Comparison of ENCODE assay signal across 8 cellular contexts in genomic region chr15:63157066-63157890, GRCh38. TPM values are rescaled to one million over a fixed set of nuclear protein-coding genes. Genes with fewer than 3 reads are reported as not detected.
DNase-seq lines count a peak whose midpoint lies in the region; ATAC-seq and TF ChIP-seq lines count a peak whose summit lies in the region.

RPS27L (minus strand) TSS chr15:63157477; CDS start chr15:63157405, 72 bp downstream.

- DNase-seq in NCI-H1092 treated with DMSO at 0.1 percent for 48 hours (lab: John Stamatoyannopoulos, UW) = peak; percentile 76
- peak; percentile 61 for DNase-seq in glomerular endothelial cell (ENCODE audit: extremely low read depth, low read depth, low spot score)
- DNase-seq in omental fat pad (ENCODE audit: low spot score) = peak; percentile 75

- H3K27ac Mint-ChIP-seq in activated naive CD4-positive, alpha-beta T cell treated with anti-CD3 and anti-CD28 coated beads, Interleukin-2, amount 50 U/mL, for 24 hours = peak within 1 kb of the TSS; percentile 96

- peak within 1 kb of the TSS; percentile 84 for H3K4me3 ChIP-seq in GM08714 (ENCODE audit: low read length)

- peaks cover 2% of the 10 kb centered on the region for H3K36me3 Mint-ChIP-seq in activated naive CD4-positive, alpha-beta T cell treated with anti-CD3 and anti-CD28 coated beads, Interleukin-2, amount 50 U/mL, for 24 hours

- H3K27me3 Mint-ChIP-seq in activated naive CD4-positive, alpha-beta T cell treated with anti-CD3 and anti-CD28 coated beads, Interleukin-2, amount 50 U/mL, for 24 hours = no peaks in the 10 kb centered on the region

- ATAC-seq in HG02610 (IDR thresholded peaks at IDR 0.05; ENCODE audit: unreplicated experiment) (peak; percentile 88), SK-N-SH treated with all-trans-retinoic acid at 6 μM for 48 hours (peak; percentile 97), omental fat pad (ENCODE audit: low FRiP score) (peak; percentile 95)

- no peaks in the 10 kb centered on the region for H3K9me3 Mint-ChIP-seq in activated naive CD4-positive, alpha-beta T cell treated with anti-CD3 and anti-CD28 coated beads, Interleukin-2, amount 50 U/mL, for 24 hours

- H3K27ac ChIP-seq in temporal lobe (ENCODE audit: low read depth, low read length) = peak within 1 kb of the TSS; percentile 66

- no peak for TF ChIP-seq CTCF in omental fat pad (IDR thresholded peaks at IDR 0.05)

- H3K4me3 Mint-ChIP-seq in activated naive CD4-positive, alpha-beta T cell treated with anti-CD3 and anti-CD28 coated beads, Interleukin-2, amount 50 U/mL, for 24 hours = peak within 1 kb of the TSS; percentile 99

- peaks cover 22% of the 10 kb centered on the region for H3K4me1 Mint-ChIP-seq in activated naive CD4-positive, alpha-beta T cell treated with anti-CD3 and anti-CD28 coated beads, Interleukin-2, amount 50 U/mL, for 24 hours

TF ChIP-seq in SK-N-SH treated with all-trans-retinoic acid at 6 μM for 48 hours, 23 proteins besides CTCF, POLR2A, EP300 and RAD21:
- TF ChIP-seq TCF4 (CRISPR knock-in tag; IDR thresholded peaks at IDR 0.05; ENCODE audit: borderline replicate concordance) (peak; percentile 10; the same call in 1 of the 2 replicates), ZNF70 (CRISPR knock-in tag; IDR thresholded peaks at IDR 0.05) (no peak), POU6F1 (CRISPR knock-in tag; IDR thresholded peaks at IDR 0.05; ENCODE audit: borderline replicate concordance, low read depth) (0 out of 2 replicates have a peak, but pooled peaks have one; percentile 16), PPARA (CRISPR knock-in tag; IDR thresholded peaks at IDR 0.05; ENCODE audit: borderline replicate concordance) (no peak), OSR1 (CRISPR knock-in tag; IDR thresholded peaks at IDR 0.05) (no peak), ESRRG (CRISPR knock-in tag; IDR thresholded peaks at IDR 0.05) (no peak), RARB (CRISPR knock-in tag; IDR thresholded peaks at IDR 0.05) (no peak), ZNF8 (CRISPR knock-in tag; IDR thresholded peaks at IDR 0.05) (no peak), CREB5 (CRISPR knock-in tag; IDR thresholded peaks at IDR 0.05; ENCODE audit: low read depth) (no peak), SNAI2 (CRISPR knock-in tag; IDR thresholded peaks at IDR 0.05) (no peak), TOX (CRISPR knock-in tag; IDR thresholded peaks at IDR 0.05; ENCODE audit: borderline replicate concordance) (no peak), ZC3H10 (CRISPR knock-in tag; IDR thresholded peaks at IDR 0.05) (no peak), ZNF565 (CRISPR knock-in tag; conservative IDR thresholded peaks at IDR 0.05; ENCODE audit: low read depth) (no peak), ZFP30 (CRISPR knock-in tag; IDR thresholded peaks at IDR 0.05) (no peak)
- TF ChIP-seq, protein P1, sequence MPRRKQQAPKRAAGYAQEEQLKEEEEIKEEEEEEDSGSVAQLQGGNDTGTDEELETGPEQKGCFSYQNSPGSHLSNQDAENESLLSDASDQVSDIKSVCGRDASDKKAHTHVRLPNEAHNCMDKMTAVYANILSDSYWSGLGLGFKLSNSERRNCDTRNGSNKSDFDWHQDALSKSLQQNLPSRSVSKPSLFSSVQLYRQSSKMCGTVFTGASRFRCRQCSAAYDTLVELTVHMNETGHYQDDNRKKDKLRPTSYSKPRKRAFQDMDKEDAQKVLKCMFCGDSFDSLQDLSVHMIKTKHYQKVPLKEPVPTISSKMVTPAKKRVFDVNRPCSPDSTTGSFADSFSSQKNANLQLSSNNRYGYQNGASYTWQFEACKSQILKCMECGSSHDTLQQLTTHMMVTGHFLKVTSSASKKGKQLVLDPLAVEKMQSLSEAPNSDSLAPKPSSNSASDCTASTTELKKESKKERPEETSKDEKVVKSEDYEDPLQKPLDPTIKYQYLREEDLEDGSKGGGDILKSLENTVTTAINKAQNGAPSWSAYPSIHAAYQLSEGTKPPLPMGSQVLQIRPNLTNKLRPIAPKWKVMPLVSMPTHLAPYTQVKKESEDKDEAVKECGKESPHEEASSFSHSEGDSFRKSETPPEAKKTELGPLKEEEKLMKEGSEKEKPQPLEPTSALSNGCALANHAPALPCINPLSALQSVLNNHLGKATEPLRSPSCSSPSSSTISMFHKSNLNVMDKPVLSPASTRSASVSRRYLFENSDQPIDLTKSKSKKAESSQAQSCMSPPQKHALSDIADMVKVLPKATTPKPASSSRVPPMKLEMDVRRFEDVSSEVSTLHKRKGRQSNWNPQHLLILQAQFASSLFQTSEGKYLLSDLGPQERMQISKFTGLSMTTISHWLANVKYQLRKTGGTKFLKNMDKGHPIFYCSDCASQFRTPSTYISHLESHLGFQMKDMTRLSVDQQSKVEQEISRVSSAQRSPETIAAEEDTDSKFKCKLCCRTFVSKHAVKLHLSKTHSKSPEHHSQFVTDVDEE (CRISPR knock-in tag; IDR thresholded peaks at IDR 0.05) = 0 out of 2 replicates have a peak, but pooled peaks have one; percentile 42
- TF ChIP-seq, protein P2, sequence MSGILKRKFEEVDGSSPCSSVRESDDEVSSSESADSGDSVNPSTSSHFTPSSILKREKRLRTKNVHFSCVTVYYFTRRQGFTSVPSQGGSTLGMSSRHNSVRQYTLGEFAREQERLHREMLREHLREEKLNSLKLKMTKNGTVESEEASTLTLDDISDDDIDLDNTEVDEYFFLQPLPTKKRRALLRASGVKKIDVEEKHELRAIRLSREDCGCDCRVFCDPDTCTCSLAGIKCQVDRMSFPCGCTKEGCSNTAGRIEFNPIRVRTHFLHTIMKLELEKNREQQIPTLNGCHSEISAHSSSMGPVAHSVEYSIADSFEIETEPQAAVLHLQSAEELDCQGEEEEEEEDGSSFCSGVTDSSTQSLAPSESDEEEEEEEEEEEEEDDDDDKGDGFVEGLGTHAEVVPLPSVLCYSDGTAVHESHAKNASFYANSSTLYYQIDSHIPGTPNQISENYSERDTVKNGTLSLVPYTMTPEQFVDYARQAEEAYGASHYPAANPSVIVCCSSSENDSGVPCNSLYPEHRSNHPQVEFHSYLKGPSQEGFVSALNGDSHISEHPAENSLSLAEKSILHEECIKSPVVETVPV (CRISPR knock-in tag; IDR thresholded peaks at IDR 0.05) = no peak

RNA-seq across cellular contexts. Expression of gene RPS27L, which starts in this region (rescaled TPM):
- total RNA-seq in glomerular endothelial cell (264 and 330 TPM in 2 replicates), omental fat pad (100 to 1,000 TPM in 1 of 4 donors, 10 to 100 TPM in 3; 71.3 to 107 (median 83.2) TPM), temporal lobe (23.4 TPM)

Comparison
In these comparisons a context has a peak if more than half of its experiments do, and no peak if none do; other contexts are left out.
1. Peak in every context shown above with its lines: DNase-seq, ATAC-seq, H3K4me3 ChIP-seq and H3K27ac ChIP-seq.